ENCODE assay signal across 23 cellular contexts in the genomic region with DNA sequence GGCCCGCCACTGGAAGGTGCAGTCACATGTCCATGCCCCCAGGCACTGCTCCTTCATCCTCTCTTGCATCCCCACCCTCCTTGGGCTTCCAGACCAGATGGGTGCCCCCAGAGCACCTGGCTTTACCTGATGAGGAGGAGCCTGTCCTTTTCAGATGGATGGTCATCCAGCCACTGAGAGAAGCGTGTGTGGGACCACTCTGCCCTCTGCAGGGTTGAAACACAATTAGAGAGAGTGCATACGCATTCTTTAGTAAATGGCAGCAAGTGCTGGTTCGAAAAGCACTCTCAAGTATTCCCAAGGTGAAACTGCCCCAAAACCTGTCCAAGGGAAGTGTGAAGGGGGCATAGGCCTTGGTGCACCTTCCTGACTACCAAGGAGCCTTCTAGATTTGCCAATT.
"Had no signal": no experiment of that assay in that cellular context is flagged by ENCODE, and none has a peak within 500 bp of the region (broad histone marks: within the 10 kb centered on the region; RNA-seq: fewer than 3 reads in every experiment).

No MANE protein-coding gene starts in this region.

- ATAC-seq: activated T-helper 17 cell treated with anti-CD3 and anti-CD28 coated beads, Interleukin-2, amount 50 U/mL, for 72 hours; esophagus mucosa; right lobe of liver; upper lobe of right lung had no signal

- H3K27ac ChIP-seq: ovary, right lobe of liver, stomach, thyroid gland, upper lobe of right lung had no signal

- H3K27me3 ChIP-seq: heart left ventricle, ovary, right lobe of liver, stomach, thyroid gland, upper lobe of right lung had no signal

- H3K36me3 ChIP-seq: ovary had no signal

- FAIRE-seq: islet of Langerhans had no signal

- H3K4me1 ChIP-seq: right lobe of liver had no signal

- H3K9me3 ChIP-seq: ovary, right lobe of liver, stomach, thyroid gland, upper lobe of right lung had no signal

- H3K27ac Mint-ChIP-seq: activated CD4-positive, alpha-beta memory T cell treated with anti-CD3 and anti-CD28 coated beads for 36 hours; activated CD4-positive, alpha-beta T cell treated with anti-CD3 and anti-CD28 coated beads, Interleukin-2, amount 10 ng/mL, durations not matched to agents 24 days and 14 days; activated T-helper 17 cell treated with anti-CD3 and anti-CD28 coated beads, Interleukin-2, amount 50 U/mL, for 72 hours; nephron; progenitor cell of endocrine pancreas had no signal

- H3K4me3 ChIP-seq: heart left ventricle, ovary, right lobe of liver, stomach, thyroid gland, upper lobe of right lung had no signal

- H3K4me3 Mint-ChIP-seq: activated CD4-positive, alpha-beta memory T cell treated with anti-CD3 and anti-CD28 coated beads for 36 hours; activated CD4-positive, alpha-beta T cell treated with anti-CD3 and anti-CD28 coated beads, Interleukin-2, amount 10 ng/mL, durations not matched to agents 24 days and 14 days; activated T-helper 17 cell treated with anti-CD3 and anti-CD28 coated beads, Interleukin-2, amount 50 U/mL, for 72 hours; nephron had no signal

- DNase-seq: activated CD4-positive, alpha-beta memory T cell treated with anti-CD3 and anti-CD28 coated beads for 36 hours; activated CD4-positive, alpha-beta T cell treated with anti-CD3 and anti-CD28 coated beads, Interleukin-2, amount 10 ng/mL, durations not matched to agents 24 days and 14 days; activated CD4-positive, CD25-positive, alpha-beta regulatory T cell treated with anti-CD3 and anti-CD28 coated beads, Interleukin-2, amount 50 U/mL, for 72 hours; activated CD8-positive, alpha-beta memory T cell treated with anti-CD3 and anti-CD28 coated beads, Interleukin-2, amount 50 U/mL, for 4 hours; activated gamma-delta T cell treated with Interleukin-2 at 50 U/mL for 16 hours; activated naive CD4-positive, alpha-beta T cell treated with anti-CD3 and anti-CD28 coated beads, Interleukin-2, amount 50 U/mL, for 16 hours; activated T-cell treated with anti-CD3 and anti-CD28 coated beads, Interleukin-2, amount 50 U/mL, for 1 hour; amniotic stem cell; central memory CD4-positive, alpha-beta T cell; foreskin fibroblast; heart left ventricle; left ventricle myocardium superior; ovary; right lobe of liver; stimulated activated CD4-positive, alpha-beta T cell treated with anti-CD3 and anti-CD28 coated beads, Interleukin-2, amount 100 ng/mL, for 48 hours; stomach; thyroid gland; upper lobe of right lung had no signal

- H3K4me1 Mint-ChIP-seq: activated CD4-positive, alpha-beta T cell treated with anti-CD3 and anti-CD28 coated beads, Interleukin-2, amount 10 ng/mL, durations not matched to agents 24 days and 14 days; nephron had no signal

- H3K27me3 Mint-ChIP-seq: activated CD4-positive, alpha-beta memory T cell treated with anti-CD3 and anti-CD28 coated beads for 36 hours; activated CD4-positive, alpha-beta T cell treated with anti-CD3 and anti-CD28 coated beads, Interleukin-2, amount 10 ng/mL, durations not matched to agents 24 days and 14 days; activated T-helper 17 cell treated with anti-CD3 and anti-CD28 coated beads, Interleukin-2, amount 50 U/mL, for 72 hours; progenitor cell of endocrine pancreas had no signal
